In the genomic region with DNA sequence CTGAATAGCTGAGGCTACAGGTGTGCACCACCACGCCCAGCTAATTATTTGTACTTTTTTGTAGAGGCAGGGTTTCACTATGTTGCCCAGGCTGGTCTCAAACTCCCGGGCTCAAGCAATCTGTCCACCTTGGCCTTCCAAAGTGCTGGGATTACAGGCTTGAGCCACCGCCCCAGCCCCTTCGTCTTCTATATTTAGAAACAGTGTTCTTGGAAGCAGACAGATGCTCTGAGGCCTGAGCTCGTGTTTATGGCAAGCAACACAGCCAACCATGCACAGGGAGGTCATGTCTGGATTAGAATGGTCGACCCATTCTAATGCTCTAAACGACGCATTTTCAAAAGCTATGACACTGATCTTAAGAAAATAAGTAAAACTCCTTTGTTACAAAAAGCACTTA, we compare ENCODE assay signal across 1 cellular context.
TF ChIP-seq lines count a peak whose summit lies in the region.

No MANE protein-coding gene starts in this region.

TF ChIP-seq in GM23338, 12 proteins besides CTCF, POLR2A, EP300 and RAD21 (continued from another document):
- TF ChIP-seq, protein P1, sequence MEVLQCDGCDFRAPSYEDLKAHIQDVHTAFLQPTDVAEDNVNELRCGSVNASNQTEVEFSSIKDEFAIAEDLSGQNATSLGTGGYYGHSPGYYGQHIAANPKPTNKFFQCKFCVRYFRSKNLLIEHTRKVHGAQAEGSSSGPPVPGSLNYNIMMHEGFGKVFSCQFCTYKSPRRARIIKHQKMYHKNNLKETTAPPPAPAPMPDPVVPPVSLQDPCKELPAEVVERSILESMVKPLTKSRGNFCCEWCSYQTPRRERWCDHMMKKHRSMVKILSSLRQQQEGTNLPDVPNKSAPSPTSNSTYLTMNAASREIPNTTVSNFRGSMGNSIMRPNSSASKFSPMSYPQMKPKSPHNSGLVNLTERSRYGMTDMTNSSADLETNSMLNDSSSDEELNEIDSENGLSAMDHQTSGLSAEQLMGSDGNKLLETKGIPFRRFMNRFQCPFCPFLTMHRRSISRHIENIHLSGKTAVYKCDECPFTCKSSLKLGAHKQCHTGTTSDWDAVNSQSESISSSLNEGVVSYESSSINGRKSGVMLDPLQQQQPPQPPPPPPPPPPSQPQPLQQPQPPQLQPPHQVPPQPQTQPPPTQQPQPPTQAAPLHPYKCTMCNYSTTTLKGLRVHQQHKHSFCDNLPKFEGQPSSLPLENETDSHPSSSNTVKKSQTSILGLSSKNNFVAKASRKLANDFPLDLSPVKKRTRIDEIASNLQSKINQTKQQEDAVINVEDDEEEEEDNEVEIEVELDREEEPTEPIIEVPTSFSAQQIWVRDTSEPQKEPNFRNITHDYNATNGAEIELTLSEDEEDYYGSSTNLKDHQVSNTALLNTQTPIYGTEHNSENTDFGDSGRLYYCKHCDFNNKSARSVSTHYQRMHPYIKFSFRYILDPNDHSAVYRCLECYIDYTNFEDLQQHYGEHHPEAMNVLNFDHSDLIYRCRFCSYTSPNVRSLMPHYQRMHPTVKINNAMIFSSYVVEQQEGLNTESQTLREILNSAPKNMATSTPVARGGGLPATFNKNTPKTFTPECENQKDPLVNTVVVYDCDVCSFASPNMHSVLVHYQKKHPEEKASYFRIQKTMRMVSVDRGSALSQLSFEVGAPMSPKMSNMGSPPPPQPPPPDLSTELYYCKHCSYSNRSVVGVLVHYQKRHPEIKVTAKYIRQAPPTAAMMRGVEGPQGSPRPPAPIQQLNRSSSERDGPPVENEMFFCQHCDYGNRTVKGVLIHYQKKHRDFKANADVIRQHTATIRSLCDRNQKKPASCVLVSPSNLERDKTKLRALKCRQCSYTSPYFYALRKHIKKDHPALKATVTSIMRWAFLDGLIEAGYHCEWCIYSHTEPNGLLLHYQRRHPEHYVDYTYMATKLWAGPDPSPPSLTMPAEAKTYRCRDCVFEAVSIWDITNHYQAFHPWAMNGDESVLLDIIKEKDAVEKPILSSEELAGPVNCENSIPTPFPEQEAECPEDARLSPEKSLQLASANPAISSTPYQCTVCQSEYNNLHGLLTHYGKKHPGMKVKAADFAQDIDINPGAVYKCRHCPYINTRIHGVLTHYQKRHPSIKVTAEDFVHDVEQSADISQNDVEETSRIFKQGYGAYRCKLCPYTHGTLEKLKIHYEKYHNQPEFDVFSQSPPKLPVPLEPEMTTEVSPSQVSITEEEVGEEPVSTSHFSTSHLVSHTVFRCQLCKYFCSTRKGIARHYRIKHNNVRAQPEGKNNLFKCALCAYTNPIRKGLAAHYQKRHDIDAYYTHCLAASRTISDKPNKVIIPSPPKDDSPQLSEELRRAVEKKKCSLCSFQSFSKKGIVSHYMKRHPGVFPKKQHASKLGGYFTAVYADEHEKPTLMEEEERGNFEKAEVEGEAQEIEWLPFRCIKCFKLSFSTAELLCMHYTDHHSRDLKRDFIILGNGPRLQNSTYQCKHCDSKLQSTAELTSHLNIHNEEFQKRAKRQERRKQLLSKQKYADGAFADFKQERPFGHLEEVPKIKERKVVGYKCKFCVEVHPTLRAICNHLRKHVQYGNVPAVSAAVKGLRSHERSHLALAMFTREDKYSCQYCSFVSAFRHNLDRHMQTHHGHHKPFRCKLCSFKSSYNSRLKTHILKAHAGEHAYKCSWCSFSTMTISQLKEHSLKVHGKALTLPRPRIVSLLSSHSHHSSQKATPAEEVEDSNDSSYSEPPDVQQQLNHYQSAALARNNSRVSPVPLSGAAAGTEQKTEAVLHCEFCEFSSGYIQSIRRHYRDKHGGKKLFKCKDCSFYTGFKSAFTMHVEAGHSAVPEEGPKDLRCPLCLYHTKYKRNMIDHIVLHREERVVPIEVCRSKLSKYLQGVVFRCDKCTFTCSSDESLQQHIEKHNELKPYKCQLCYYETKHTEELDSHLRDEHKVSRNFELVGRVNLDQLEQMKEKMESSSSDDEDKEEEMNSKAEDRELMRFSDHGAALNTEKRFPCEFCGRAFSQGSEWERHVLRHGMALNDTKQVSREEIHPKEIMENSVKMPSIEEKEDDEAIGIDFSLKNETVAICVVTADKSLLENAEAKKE (CRISPR knock-in tag; IDR thresholded peaks at IDR 0.05) = no peak
- no peak for TF ChIP-seq ZNF114 (CRISPR knock-in tag; IDR thresholded peaks at IDR 0.05)
- no peak for TF ChIP-seq ZNF331 (CRISPR knock-in tag; IDR thresholded peaks at IDR 0.05; ENCODE audit: low read depth)
- no peak for TF ChIP-seq JUNB (IDR thresholded peaks at IDR 0.05; ENCODE audit: unreplicated experiment)
